Comparison of ENCODE assay signal across 25 cellular contexts in the genomic region with DNA sequence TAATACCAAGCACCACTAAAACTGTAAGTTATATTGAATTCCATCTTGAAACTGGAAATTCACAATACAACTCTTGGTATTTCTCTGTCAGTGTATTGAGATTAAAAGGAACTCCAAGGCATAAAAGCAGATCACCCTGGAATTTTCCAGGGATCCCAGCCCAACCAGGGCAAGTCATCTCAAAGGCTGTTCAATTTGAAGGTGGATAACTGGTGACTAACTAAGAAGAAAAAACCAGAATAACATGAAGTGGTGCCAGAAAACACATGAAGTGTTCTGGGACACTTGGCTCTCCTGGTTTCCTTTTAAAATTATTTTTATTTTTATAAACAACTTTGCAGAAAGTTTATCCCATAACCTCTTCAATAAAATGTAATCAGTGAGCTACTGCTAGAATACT. TPM values are rescaled to one million over a fixed set of nuclear protein-coding genes. Genes with fewer than 3 reads are reported as not detected.
DNase-seq lines count a peak whose midpoint lies in the region; ATAC-seq, FAIRE-seq and TF ChIP-seq lines count a peak whose summit lies in the region.
"Had no signal": no experiment of that assay in that cellular context is flagged by ENCODE, and none has a peak within 500 bp of the region (broad histone marks: within the 10 kb centered on the region; RNA-seq: fewer than 3 reads in every experiment).

No MANE protein-coding gene starts in this region.

- H3K4me3 ChIP-seq in MG63 (no peak overlapping the region), bronchial epithelial cell (ENCODE audit: low read depth, low read length) (no peak overlapping the region), keratinocyte (ENCODE audit: control insufficient read depth in 2 of 3, extremely low read depth in 1 of 3, insufficient read depth in 2 of 3, low read depth in 1 of 3, low read length in 3 of 3) (no peak overlapping the region)
- H3K4me3 ChIP-seq: A549, GM23338, lower lobe of right lung, neural progenitor cell, prostate gland had no signal

- no peaks in the 10 kb centered on the region for H3K9me3 ChIP-seq in MG63
- no peaks in the 10 kb centered on the region for H3K9me3 ChIP-seq in keratinocyte (ENCODE audit: control insufficient read depth, low read depth, low read length)
- H3K9me3 ChIP-seq: A549, lower lobe of right lung, prostate gland had no signal

- no peaks in the 10 kb centered on the region for H3K36me3 ChIP-seq in MG63
- H3K36me3 ChIP-seq in bronchial epithelial cell (ENCODE audit: control insufficient read depth, insufficient read depth, low read length) = no peaks in the 10 kb centered on the region
- H3K36me3 ChIP-seq in keratinocyte (ENCODE audit: control insufficient read depth in 2 of 2, extremely low read depth in 1 of 2, insufficient read depth in 2 of 2, low read length in 2 of 2) = no peaks in the 10 kb centered on the region
- H3K36me3 ChIP-seq: lower lobe of right lung, neural progenitor cell, prostate gland had no signal

- peak overlapping the region; percentile 45 for H3K9ac ChIP-seq in keratinocyte (ENCODE audit: control insufficient read depth, extremely low read depth, insufficient read depth, low read length)
- H3K9ac ChIP-seq: KMS-11, neural progenitor cell had no signal

- TF ChIP-seq CTCF in bronchial epithelial cell (IDR thresholded peaks at IDR 0.05; ENCODE audit: insufficient read depth, low read length, severe bottlenecking) (no peak), keratinocyte (optimal IDR thresholded peaks at IDR 0.05 in 1 of 3, IDR thresholded peaks at IDR 0.05 in 1 of 3, conservative IDR thresholded peaks at IDR 0.05 in 1 of 3; ENCODE audit: extremely low read depth in 1 of 3, insufficient read depth in 2 of 3, low read length in 3 of 3) (no peak)

- DNase-seq in AG08395 (ENCODE audit: low spot score) = peak; percentile 41
- peak; percentile 72 for DNase-seq in MG63
- DNase-seq in bronchial epithelial cell (ENCODE audit: low read depth) = peak; percentile 74
- no peak for DNase-seq in keratinocyte (ENCODE audit: low read depth, low spot score)
- no peak for DNase-seq in OCI-M2 (lab: John Stamatoyannopoulos, UW; ENCODE audit: unreplicated experiment)
- DNase-seq in stimulated activated CD4-positive, alpha-beta T cell treated with anti-CD3 and anti-CD28 coated beads, Interleukin-12 subunit alpha, Interleukin-12 subunit beta, amount 100 ng/mL, for 4 hours = no peak
- DNase-seq in activated CD4-positive, alpha-beta T cell treated with anti-CD3 and anti-CD28 coated beads for 48 hours = no peak
- DNase-seq: activated CD4-positive, alpha-beta memory T cell treated with anti-CD3 and anti-CD28 coated beads for 36 hours; activated T-cell treated with anti-CD3 and anti-CD28 coated beads for 4 hours; effector CD4-positive, alpha-beta T cell; GDM1; hypothalamus; lower lobe of right lung; NCI-H1092; NCI-H2029 treated with DMSO at 0.1 percent for 48 hours; OCI-M1 had no signal

- H4K20me1 ChIP-seq in keratinocyte (ENCODE audit: control insufficient read depth, extremely low read depth, insufficient read depth, low read length) = no peaks in the 10 kb centered on the region

- dilution Hi-C loops in keratinocyte (cut with MboI; ENCODE audit: extremely low pct_ligation_motif_present, low sequenced_read_pairs) = no loop called here

- H2AFZ ChIP-seq in keratinocyte (ENCODE audit: control insufficient read depth, low read length) = no peak overlapping the region
- H2AFZ ChIP-seq: GM23338, neural progenitor cell had no signal

- H3K79me2 ChIP-seq in keratinocyte (ENCODE audit: control insufficient read depth, insufficient read depth, low read length) = no peaks in the 10 kb centered on the region

- ATAC-seq in GM18858 (IDR thresholded peaks at IDR 0.05; ENCODE audit: unreplicated experiment) = no peak
- ATAC-seq: A549, GM23338, lower lobe of right lung had no signal

- FAIRE-seq in bronchial epithelial cell (lab: Jason Lieb, UNC) = no peak
- FAIRE-seq in keratinocyte (lab: Jason Lieb, UNC) = peak; percentile 83
- FAIRE-seq: A549, GM19239, islet of Langerhans had no signal

- H3K27me3 ChIP-seq in MG63 (no peaks in the 10 kb centered on the region), bronchial epithelial cell (ENCODE audit: control insufficient read depth, insufficient read depth, low read length) (no peaks in the 10 kb centered on the region), keratinocyte (ENCODE audit: control insufficient read depth, extremely low read depth, insufficient read depth, low read length) (no peaks in the 10 kb centered on the region)

- peak overlapping the region; percentile 70 for H3K27ac ChIP-seq in keratinocyte (ENCODE audit: control insufficient read depth, insufficient read depth, low read length)
- H3K27ac ChIP-seq: A549, C4-2B, KMS-11, lower lobe of right lung, neural progenitor cell, prostate gland had no signal

- peaks cover 32% of the 10 kb centered on the region for H3K4me1 ChIP-seq in keratinocyte (ENCODE audit: control insufficient read depth, extremely low read depth, insufficient read depth, low read length)
- H3K4me1 ChIP-seq: A549, lower lobe of right lung, neural progenitor cell, prostate gland had no signal

- no peaks in the 10 kb centered on the region for H3K9me1 ChIP-seq in keratinocyte (ENCODE audit: control insufficient read depth, extremely low read depth, insufficient read depth, low read length)

- H3K4me2 ChIP-seq in keratinocyte (ENCODE audit: control insufficient read depth, extremely low read depth, insufficient read depth, low read depth, low read length) = peak overlapping the region; percentile 50
- H3K4me2 ChIP-seq: A549, GM23338, KMS-11, neural progenitor cell had no signal

RNA-seq across cellular contexts. Expression of gene BMAL1, which starts 7.8 kb away (rescaled TPM):
- total RNA-seq in MG63 (2014; rRNA removed; shearing (Covaris generic); ENCODE audit: low replicate concordance) = 9.3 and 19.8 TPM in 2 replicates
- 36.6 and 39.9 TPM in 2 replicates for total RNA-seq in bronchial epithelial cell
- 18.9 to 27.5 TPM (median 22.6 TPM) in 3 replicates for polyA plus RNA-seq in keratinocyte
- polyA plus RNA-seq in keratinocyte (2011; ENCODE audit: low read depth) = 31.7 TPM
- 14.7 and 32.0 TPM in 2 replicates for polyA plus RNA-seq in keratinocyte (2011; cell fraction: cytosol; rRNA removed)
- 25.5 and 36.9 TPM in 2 replicates for polyA plus RNA-seq in keratinocyte (2011; cell fraction: nucleus; rRNA removed)
- 13.8 and 19.4 TPM in 2 replicates for polyA plus RNA-seq in keratinocyte (2012; ENCODE audit: low replicate concordance)
- 20.0 to 40.1 TPM (median 27.1 TPM) in 3 replicates for polyA minus RNA-seq in keratinocyte
- 17.5 TPM for polyA minus RNA-seq in keratinocyte (2011; cell fraction: cytosol; rRNA and poly(A)+ RNA removed)
- polyA minus RNA-seq in keratinocyte (2011; cell fraction: nucleus; rRNA and poly(A)+ RNA removed) = 26.6 and 44.0 TPM in 2 replicates

Comparison
In these comparisons a context has a peak if more than half of its experiments do, and no peak if none do; other contexts are left out.
1. DNase-seq: peak in AG08395 (single experiment), MG63 (single experiment) and bronchial epithelial cell (single experiment); none in keratinocyte (single experiment), OCI-M2 (single experiment), stimulated activated CD4-positive, alpha-beta T cell treated with anti-CD3 and anti-CD28 coated beads, Interleukin-12 subunit alpha, Interleukin-12 subunit beta, amount 100 ng/mL, for 4 hours (single experiment) and activated CD4-positive, alpha-beta T cell treated with anti-CD3 and anti-CD28 coated beads for 48 hours (single experiment).